In genomic region chrX:96820935-96821334, GRCh38 we compare ENCODE assay signal across 13 cellular contexts.
DNase-seq lines count a peak whose midpoint lies in the region; ATAC-seq lines count a peak whose summit lies in the region.
"Had no signal": no experiment of that assay in that cellular context is flagged by ENCODE, and none has a peak within 500 bp of the region (broad histone marks: within the 10 kb centered on the region; RNA-seq: fewer than 3 reads in every experiment).

No MANE protein-coding gene starts in this region.

- no peaks in the 10 kb centered on the region for H3K9me3 Mint-ChIP-seq in activated T-cell treated with anti-CD3 and anti-CD28 coated beads, Interleukin-2, amount 50 U/mL, for 72 hours
- no peaks in the 10 kb centered on the region for H3K9me3 Mint-ChIP-seq in activated T-cell treated with anti-CD3 and anti-CD28 coated beads, Interleukin-2, amount 50 U/mL, for 24 hours
- no peaks in the 10 kb centered on the region for H3K9me3 Mint-ChIP-seq in stimulated activated memory B cell treated with anti-CD40 and anti-IgM and Interleukin-4, amounts not matched to agents 10 μg/mL and 1 μg/mL and 100 μg/mL, for 72 hours
- H3K9me3 Mint-ChIP-seq: H9 had no signal

- ATAC-seq in activated T-cell treated with anti-CD3 and anti-CD28 coated beads, Interleukin-2, amount 50 U/mL, for 72 hours (replicated peaks in 1 of 2) = no peak
- no peak for ATAC-seq in stimulated activated memory B cell treated with anti-CD40 and anti-IgM and Interleukin-4, amounts not matched to agents 10 μg/mL and 1 μg/mL and 100 μg/mL, for 72 hours
- ATAC-seq in GM21515 (IDR thresholded peaks at IDR 0.05; ENCODE audit: unreplicated experiment) = no peak

- H3K4me1 Mint-ChIP-seq in activated T-cell treated with anti-CD3 and anti-CD28 coated beads, Interleukin-2, amount 50 U/mL, for 72 hours (ENCODE audit: low read depth) = no peaks in the 10 kb centered on the region
- H3K4me1 Mint-ChIP-seq in activated T-cell treated with anti-CD3 and anti-CD28 coated beads, Interleukin-2, amount 50 U/mL, for 24 hours (ENCODE audit: low read depth) = no peaks in the 10 kb centered on the region
- no peaks in the 10 kb centered on the region for H3K4me1 Mint-ChIP-seq in stimulated activated memory B cell treated with anti-CD40 and anti-IgM and Interleukin-4, amounts not matched to agents 10 μg/mL and 1 μg/mL and 100 μg/mL, for 72 hours

- in situ Hi-C loops in SK-MEL-5 (cut with HindIII; ENCODE audit: low pct_unique_long_range_greater_than_20kb, low sequenced_read_pairs) = no loop called here

- H3K4me3 Mint-ChIP-seq in activated T-cell treated with anti-CD3 and anti-CD28 coated beads, Interleukin-2, amount 50 U/mL, for 72 hours = no peak overlapping the region
- no peak overlapping the region for H3K4me3 Mint-ChIP-seq in activated T-cell treated with anti-CD3 and anti-CD28 coated beads, Interleukin-2, amount 50 U/mL, for 24 hours
- H3K4me3 Mint-ChIP-seq in stimulated activated memory B cell treated with anti-CD40 and anti-IgM and Interleukin-4, amounts not matched to agents 10 μg/mL and 1 μg/mL and 100 μg/mL, for 72 hours = no peak overlapping the region
- H3K4me3 Mint-ChIP-seq: H9 had no signal

- peaks cover 0 to 2% of the 10 kb centered on the region in 2 donors for H3K36me3 Mint-ChIP-seq in activated T-cell treated with anti-CD3 and anti-CD28 coated beads, Interleukin-2, amount 50 U/mL, for 72 hours (ENCODE audit: insufficient read depth in 2 of 2)
- H3K36me3 Mint-ChIP-seq in activated T-cell treated with anti-CD3 and anti-CD28 coated beads, Interleukin-2, amount 50 U/mL, for 24 hours (ENCODE audit: low read depth) = peaks cover 2% of the 10 kb centered on the region
- peaks cover 8% of the 10 kb centered on the region for H3K36me3 Mint-ChIP-seq in stimulated activated memory B cell treated with anti-CD40 and anti-IgM and Interleukin-4, amounts not matched to agents 10 μg/mL and 1 μg/mL and 100 μg/mL, for 72 hours

- no peaks in the 10 kb centered on the region for H3K27me3 Mint-ChIP-seq in activated T-cell treated with anti-CD3 and anti-CD28 coated beads, Interleukin-2, amount 50 U/mL, for 72 hours (ENCODE audit: low read depth)
- no peaks in the 10 kb centered on the region for H3K27me3 Mint-ChIP-seq in activated T-cell treated with anti-CD3 and anti-CD28 coated beads, Interleukin-2, amount 50 U/mL, for 24 hours
- no peaks in the 10 kb centered on the region for H3K27me3 Mint-ChIP-seq in stimulated activated memory B cell treated with anti-CD40 and anti-IgM and Interleukin-4, amounts not matched to agents 10 μg/mL and 1 μg/mL and 100 μg/mL, for 72 hours

- peak overlapping the region; percentile 65 for H3K27ac Mint-ChIP-seq in activated T-cell treated with anti-CD3 and anti-CD28 coated beads, Interleukin-2, amount 50 U/mL, for 72 hours
- H3K27ac Mint-ChIP-seq in activated T-cell treated with anti-CD3 and anti-CD28 coated beads, Interleukin-2, amount 50 U/mL, for 24 hours = no peak overlapping the region
- H3K27ac Mint-ChIP-seq in stimulated activated memory B cell treated with anti-CD40 and anti-IgM and Interleukin-4, amounts not matched to agents 10 μg/mL and 1 μg/mL and 100 μg/mL, for 72 hours = peak overlapping the region; percentile 11

- DNase-seq in activated T-cell treated with anti-CD3 and anti-CD28 coated beads, Interleukin-2, amount 50 U/mL, for 72 hours = no peak
- no peak for DNase-seq in activated T-cell treated with anti-CD3 and anti-CD28 coated beads, Interleukin-2, amount 50 U/mL, for 24 hours
- DNase-seq in SK-MEL-5 (ENCODE audit: low read depth, low spot score) (peak; percentile 20), mucosa of gallbladder (ENCODE audit: low spot score) (peak; percentile 21), GM03348 (ENCODE audit: low spot score) (no peak), NCI-H2029 (lab: John Stamatoyannopoulos, UW) (no peak)
- DNase-seq: AML-193, DMS53, GF-D8, GOT3, H9 had no signal

Comparison
In these comparisons a context has a peak if more than half of its experiments do, and no peak if none do; other contexts are left out.
1. DNase-seq: peak in SK-MEL-5 (single experiment) and mucosa of gallbladder (single experiment); none in activated T-cell treated with anti-CD3 and anti-CD28 coated beads, Interleukin-2, amount 50 U/mL, for 72 hours (0 of 2), activated T-cell treated with anti-CD3 and anti-CD28 coated beads, Interleukin-2, amount 50 U/mL, for 24 hours (single experiment), GM03348 (single experiment) and NCI-H2029 (single experiment).